Comparison of ENCODE assay signal across 16 cellular contexts in the genomic region with DNA sequence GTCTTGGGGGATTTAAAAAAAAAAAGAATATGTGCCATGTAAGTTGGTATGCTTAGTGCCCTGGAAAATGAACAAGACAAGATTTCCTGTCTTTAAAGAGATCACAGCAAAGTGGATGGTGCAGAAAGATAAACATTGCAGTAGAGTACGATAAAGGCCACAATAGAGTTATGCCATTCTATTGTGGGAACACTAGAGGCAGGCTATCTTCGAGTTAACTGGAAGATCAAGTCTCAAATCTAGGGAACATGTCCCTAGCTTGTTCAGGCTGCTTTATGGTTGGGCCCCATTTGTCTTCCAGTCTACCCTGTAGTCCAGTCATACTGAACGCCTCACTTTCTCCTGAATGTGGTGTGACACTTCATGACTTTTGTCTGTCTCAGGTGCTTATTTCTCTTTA. TPM values are rescaled to one million over a fixed set of nuclear protein-coding genes. Genes with fewer than 3 reads are reported as not detected.
DNase-seq lines count a peak whose midpoint lies in the region; ATAC-seq and TF ChIP-seq lines count a peak whose summit lies in the region.
"Had no signal": no experiment of that assay in that cellular context is flagged by ENCODE, and none has a peak within 500 bp of the region (broad histone marks: within the 10 kb centered on the region; RNA-seq: fewer than 3 reads in every experiment).

No MANE protein-coding gene starts in this region.

- no peaks in the 10 kb centered on the region for H4K20me1 ChIP-seq in HCT116 (ENCODE audit: insufficient read depth)

- intact Hi-C loops in HCT116 (cut with micrococcal nuclease) = no loop called here
- intact Hi-C loops in heart left ventricle (cut with DNase I) = loop anchor here in 3 of 10 donors (5.0 to 10.0 kb wide), 2 partner anchors 149 to 172 kb away; no protein-coding TSS in a partner anchor

- RAD21 ChIA-PET in HCT116 (lab: Charles Lee; ENCODE audit: low non-redundant PET in 1 of 2, low total read pairs in 2 of 2, uncharacterized antibody in 2 of 2, unreplicated experiment in 2 of 2) = no interaction called here

- POLR2A ChIA-PET in HCT116 (lab: Charles Lee) = no interaction called here

- WGBS in heart left ventricle, 4 donors = 75 to 85% (median 80%) methylated on average over 3 of the region's 3 CpGs

- H3K4me3 Mint-ChIP-seq in activated T-helper 17 cell treated with anti-CD3 and anti-CD28 coated beads, Interleukin-2, amount 50 U/mL, for 72 hours = no peak overlapping the region
- H3K4me3 Mint-ChIP-seq in nephron progenitor cell = no peak overlapping the region
- no peak overlapping the region for H3K4me3 Mint-ChIP-seq in natural killer cell treated with Interleukin-12 subunit alpha and Interleukin-12 subunit beta and Interleukin-15 and Interleukin-18, amount 100 ng/mL, for 72 hours

- H3K36me3 Mint-ChIP-seq in activated T-helper 17 cell treated with anti-CD3 and anti-CD28 coated beads, Interleukin-2, amount 50 U/mL, for 72 hours (ENCODE audit: low read depth) = peaks cover 38% of the 10 kb centered on the region
- peaks cover 17% of the 10 kb centered on the region for H3K36me3 Mint-ChIP-seq in nephron progenitor cell (ENCODE audit: low read depth)
- peaks cover 7% of the 10 kb centered on the region for H3K36me3 Mint-ChIP-seq in natural killer cell treated with Interleukin-12 subunit alpha and Interleukin-12 subunit beta and Interleukin-15 and Interleukin-18, amount 100 ng/mL, for 72 hours

- peak overlapping the region; percentile 26 for H3K27ac Mint-ChIP-seq in activated T-helper 17 cell treated with anti-CD3 and anti-CD28 coated beads, Interleukin-2, amount 50 U/mL, for 72 hours
- peak overlapping the region; percentile 1 for H3K27ac Mint-ChIP-seq in nephron progenitor cell
- H3K27ac Mint-ChIP-seq in natural killer cell treated with Interleukin-12 subunit alpha and Interleukin-12 subunit beta and Interleukin-15 and Interleukin-18, amount 100 ng/mL, for 72 hours = no peak overlapping the region

- no peak overlapping the region for H3K9ac ChIP-seq in HCT116 (ENCODE audit: low read length)

- peak; percentile 19 for DNase-seq in SIG-M5 treated with dmso at 0.1 percent for 504 hours (lab: John Stamatoyannopoulos, UW; ENCODE audit: unreplicated experiment)
- DNase-seq in SIG-M5 (lab: John Stamatoyannopoulos, UW) = no peak
- no peak for DNase-seq in HCT116 (ENCODE audit: low read depth, low spot score)
- DNase-seq in nephron progenitor cell = no peak
- no peak for DNase-seq in heart left ventricle
- no peak for DNase-seq in natural killer cell treated with Interleukin-12 subunit alpha and Interleukin-12 subunit beta and Interleukin-15 and Interleukin-18, amount 100 ng/mL, for 72 hours (ENCODE audit: low spot score)
- DNase-seq: dorsolateral prefrontal cortex, foreskin fibroblast, NCI-H1092 treated with DMSO at 0.1 percent for 48 hours, Peyer's patch, T-helper 2 cell had no signal

- peaks cover 5% of the 10 kb centered on the region for H3K4me1 Mint-ChIP-seq in activated T-helper 17 cell treated with anti-CD3 and anti-CD28 coated beads, Interleukin-2, amount 50 U/mL, for 72 hours
- H3K4me1 Mint-ChIP-seq in nephron progenitor cell = no peaks in the 10 kb centered on the region
- H3K4me1 Mint-ChIP-seq in natural killer cell treated with Interleukin-12 subunit alpha and Interleukin-12 subunit beta and Interleukin-15 and Interleukin-18, amount 100 ng/mL, for 72 hours (ENCODE audit: low read depth in 2 of 2) = peaks cover 0 to 1% of the 10 kb centered on the region in 2 donors

- H3K9me3 ChIP-seq in HCT116 (ENCODE audit: control insufficient read depth in 1 of 2, insufficient read depth in 1 of 2, low read depth in 1 of 2, low read length in 2 of 2) (no peaks in the 10 kb centered on the region), heart left ventricle (no peaks in the 10 kb centered on the region)
- H3K9me3 ChIP-seq: Peyer's patch had no signal

- BruUV-seq in HCT116 (replicated peaks; lab: Mats Ljungman, UMichigan) = no TSS peak

- H2AFZ ChIP-seq in HCT116 (ENCODE audit: low read depth, low read length, poor library complexity, severe bottlenecking) = no peak overlapping the region

- peaks cover 3% of the 10 kb centered on the region; the same call in 1 of the 2 replicates for H3K79me2 ChIP-seq in HCT116 (ENCODE audit: insufficient read depth, low read length)

- H3K9me2 ChIP-seq in HCT116 (ENCODE audit: insufficient read depth) = no peaks in the 10 kb centered on the region

- no peak overlapping the region for H3K27ac ChIP-seq in HCT116 (ENCODE audit: low read depth, low read length)
- H3K27ac ChIP-seq in heart left ventricle = no peak overlapping the region
- H3K27ac ChIP-seq: Peyer's patch had no signal

- peak in 2 of 3 experiments; percentile 18 to 40; a peak in 3 of 6 replicates for TF ChIP-seq CTCF in HCT116 (IDR thresholded peaks at IDR 0.05 in 2 of 3, conservative IDR thresholded peaks at IDR 0.05 in 1 of 3; ENCODE audit: borderline replicate concordance in 1 of 3, insufficient read depth in 1 of 3, low read depth in 2 of 3, low read length in 2 of 3)
- TF ChIP-seq CTCF in nephron progenitor cell (IDR thresholded peaks at IDR 0.05) = peak; percentile 10
- TF ChIP-seq CTCF in heart left ventricle (IDR thresholded peaks at IDR 0.05) = no peak

- H3K4me1 ChIP-seq in HCT116 (ENCODE audit: control insufficient read depth in 1 of 2, insufficient read depth in 2 of 2, low read length in 2 of 2) (peaks cover 11 to 25% of the 10 kb centered on the region in 2 experiments; a peak in 3 of 4 replicates), heart left ventricle (peaks cover 0 to 5% (median 0%) of the 10 kb centered on the region in 12 donors)
- H3K4me1 ChIP-seq: Peyer's patch had no signal

- ATAC-seq in HCT116 (peak; percentile 39; the same call in 1 of the 2 replicates), heart left ventricle (no peak), GM19452 (IDR thresholded peaks at IDR 0.05; ENCODE audit: unreplicated experiment) (no peak)
- no peak for ATAC-seq in activated T-helper 17 cell treated with anti-CD3 and anti-CD28 coated beads, Interleukin-2, amount 50 U/mL, for 72 hours (replicated peaks)
- no peak for ATAC-seq in natural killer cell treated with Interleukin-12 subunit alpha and Interleukin-12 subunit beta and Interleukin-15 and Interleukin-18, amount 100 ng/mL, for 72 hours

- H3K27me3 ChIP-seq in HCT116 (ENCODE audit: insufficient read depth, low read length) (no peaks in the 10 kb centered on the region), heart left ventricle (no peaks in the 10 kb centered on the region)
- H3K27me3 ChIP-seq: dorsolateral prefrontal cortex, Peyer's patch had no signal

- H3K4me3 ChIP-seq in HCT116 (replicated peaks in 1 of 2; ENCODE audit: low read depth in 1 of 2, low read length in 2 of 2) (no peak overlapping the region), heart left ventricle (no peak overlapping the region)
- H3K4me3 ChIP-seq: dorsolateral prefrontal cortex, Peyer's patch had no signal

- TF ChIP-seq RAD21 in HCT116 (IDR thresholded peaks at IDR 0.05; ENCODE audit: low read depth) = no peak

- no peak overlapping the region for H3K4me2 ChIP-seq in HCT116 (ENCODE audit: low read length)

- no peaks in the 10 kb centered on the region for H3K9me3 Mint-ChIP-seq in activated T-helper 17 cell treated with anti-CD3 and anti-CD28 coated beads, Interleukin-2, amount 50 U/mL, for 72 hours
- H3K9me3 Mint-ChIP-seq in nephron progenitor cell = no peaks in the 10 kb centered on the region
- H3K9me3 Mint-ChIP-seq in natural killer cell treated with Interleukin-12 subunit alpha and Interleukin-12 subunit beta and Interleukin-15 and Interleukin-18, amount 100 ng/mL, for 72 hours = no peaks in the 10 kb centered on the region

- H3K27me3 Mint-ChIP-seq in activated T-helper 17 cell treated with anti-CD3 and anti-CD28 coated beads, Interleukin-2, amount 50 U/mL, for 72 hours = no peaks in the 10 kb centered on the region
- no peaks in the 10 kb centered on the region for H3K27me3 Mint-ChIP-seq in nephron progenitor cell (ENCODE audit: low read depth, poor library complexity)
- H3K27me3 Mint-ChIP-seq in natural killer cell treated with Interleukin-12 subunit alpha and Interleukin-12 subunit beta and Interleukin-15 and Interleukin-18, amount 100 ng/mL, for 72 hours = no peaks in the 10 kb centered on the region

- TF ChIP-seq POLR2A in HCT116 (IDR thresholded peaks at IDR 0.05; ENCODE audit: borderline replicate concordance, extremely low read depth, insufficient read depth, insufficient read length) (no peak), heart left ventricle (IDR thresholded peaks at IDR 0.05) (no peak)

- H3K36me3 ChIP-seq in HCT116 (ENCODE audit: control insufficient read depth in 1 of 2, insufficient read depth in 2 of 2, low read length in 2 of 2) (no peaks in the 10 kb centered on the region; a peak in 1 of 4 replicates), heart left ventricle (peaks cover 0 to 70% (median 63%) of the 10 kb centered on the region in 9 donors)

- CTCF ChIA-PET in HCT116 (lab: Charles Lee) = interaction anchor here (1.5 kb wide), 1 partner anchor 72 kb away, joined by 3 read pairs; no protein-coding TSS in a partner anchor

TF ChIP-seq in HCT116, 20 proteins besides CTCF, POLR2A, EP300 and RAD21 (continues in another document):
- TF ChIP-seq CBX3 (IDR thresholded peaks at IDR 0.05; ENCODE audit: low read depth) (no peak), EZH2 (IDR thresholded peaks at IDR 0.05) (no peak), SIN3A (IDR thresholded peaks at IDR 0.05; ENCODE audit: low read depth) (no peak), SP1 (IDR thresholded peaks at IDR 0.05; ENCODE audit: low read depth) (no peak)

RNA-seq across cellular contexts. Expression of a gene that starts 18.7 kb away (rescaled TPM):
- total RNA-seq in HCT116 (2021; ENCODE audit: unreplicated experiment) = 398 TPM
- polyA plus RNA-seq in HCT116 (2012) = 230 and 235 TPM in 2 replicates
- 100 to 1,000 TPM; 178 to 384 TPM for total RNA-seq in activated T-helper 17 cell treated with anti-CD3 and anti-CD28 coated beads, Interleukin-2, amount 50 U/mL, for 72 hours
- 100 to 1,000 TPM in 4 of 9 donors, 10 to 100 TPM in 5; 63.2 to 168 (median 93.3) TPM for total RNA-seq in heart left ventricle
- polyA plus RNA-seq in heart left ventricle = 100 to 1,000 TPM in 1 of 2 donors, 10 to 100 TPM in 1; 59.7 to 342 TPM
- 100 to 1,000 TPM; 225 to 394 TPM for total RNA-seq in natural killer cell treated with Interleukin-12 subunit alpha and Interleukin-12 subunit beta and Interleukin-15 and Interleukin-18, amount 100 ng/mL, for 72 hours

RNA-seq across cellular contexts. Expression of a gene that starts 44.1 kb away (rescaled TPM):
- total RNA-seq in HCT116 (2021; ENCODE audit: unreplicated experiment) (not detected), heart left ventricle (10 to 100 TPM in 8 of 9 donors, 1 to 10 TPM in 1; 7.4 to 82.9 (median 36.9) TPM)
- not detected in 2 replicates for polyA plus RNA-seq in HCT116 (2012)
- total RNA-seq in activated T-helper 17 cell treated with anti-CD3 and anti-CD28 coated beads, Interleukin-2, amount 50 U/mL, for 72 hours = not detected
- polyA plus RNA-seq in heart left ventricle = 10 to 100 TPM; 12.6 to 30.1 TPM
- total RNA-seq in natural killer cell treated with Interleukin-12 subunit alpha and Interleukin-12 subunit beta and Interleukin-15 and Interleukin-18, amount 100 ng/mL, for 72 hours = not detected
- total RNA-seq: dorsolateral prefrontal cortex, lung microvascular endothelial cell, Peyer's patch, subcutaneous adipose tissue had no signal
- polyA plus RNA-seq: AG04450 had no signal

Comparison
In these comparisons a context has a peak if more than half of its experiments do, and no peak if none do; other contexts are left out.
1. CTCF ChIP-seq: peak in HCT116 (2 of 3) and nephron progenitor cell (single experiment); none in heart left ventricle (0 of 12).
2. H3K27ac Mint-ChIP-seq: peak in activated T-helper 17 cell treated with anti-CD3 and anti-CD28 coated beads, Interleukin-2, amount 50 U/mL, for 72 hours (single experiment) and nephron progenitor cell (single experiment); none in natural killer cell treated with Interleukin-12 subunit alpha and Interleukin-12 subunit beta and Interleukin-15 and Interleukin-18, amount 100 ng/mL, for 72 hours (0 of 2).